Comparison of ENCODE assay signal across 18 cellular contexts in the genomic region with DNA sequence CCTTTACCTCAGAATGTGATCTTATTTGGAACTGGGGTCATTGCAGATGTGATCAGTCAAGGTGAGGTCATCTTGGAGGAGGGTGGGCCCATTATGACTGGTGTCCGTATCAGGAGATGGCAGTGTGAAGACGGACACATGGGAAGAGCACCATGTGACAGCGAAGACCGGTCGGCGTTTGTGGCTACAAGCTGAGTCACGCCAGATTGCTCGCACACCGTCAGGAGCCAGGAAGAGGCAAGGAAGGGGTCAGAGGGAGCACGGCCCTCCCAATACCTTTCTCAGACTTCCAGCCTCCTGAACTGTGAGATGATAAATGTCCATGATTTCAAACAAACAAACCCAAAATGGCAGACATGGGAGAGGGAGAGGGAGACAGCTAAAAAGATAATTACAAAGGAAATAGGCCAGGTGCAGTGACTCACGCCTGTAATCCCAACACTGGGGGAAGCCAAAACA. TPM values are rescaled to one million over a fixed set of nuclear protein-coding genes. Genes with fewer than 3 reads are reported as not detected.
DNase-seq lines count a peak whose midpoint lies in the region; ATAC-seq, FAIRE-seq and TF ChIP-seq lines count a peak whose summit lies in the region.
"Had no signal": no experiment of that assay in that cellular context is flagged by ENCODE, and none has a peak within 500 bp of the region (broad histone marks: within the 10 kb centered on the region; RNA-seq: fewer than 3 reads in every experiment).

No MANE protein-coding gene starts in this region.

- DNase-seq in activated naive CD8-positive, alpha-beta T cell treated with anti-CD3 and anti-CD28 coated beads for 36 hours: no peak
- DNase-seq in K562 (ENCODE audit: extremely low read depth in 1 of 4, low spot score in 3 of 4) (peak; percentile 78 to 95 (median 83)), iPS-NIHi7 (ENCODE audit: extremely low spot score) (no peak), putamen (ENCODE audit: low spot score) (no peak)
- DNase-seq: ACHN; activated CD4-positive, alpha-beta T cell treated with anti-CD3 and anti-CD28 coated beads, Interleukin-2, amount 10 ng/mL, durations not matched to agents 24 days and 14 days; activated naive CD4-positive, alpha-beta T cell treated with anti-CD3 and anti-CD28 coated beads, Interleukin-2, amount 10 ng/mL, durations not matched to agents 7 days and 5 days; brain microvascular endothelial cell; foreskin melanocyte; HCEC 1CT; NCI-H1092 treated with DMSO at 0.1 percent for 48 hours; ovary; stimulated activated CD4-positive, alpha-beta T cell treated with anti-CD3 and anti-CD28 coated beads, Interleukin-1b, Interleukin-23, amount 100 ng/mL, for 48 hours had no signal

- WGBS in K562 (ENCODE audit: insufficient coverage, low coverage, missing lambda C conversion rate): 3% methylated on average over 11 of the region's 11 CpGs

- peaks cover 21% of the 10 kb centered on the region for H3K36me3 ChIP-seq in K562 (ENCODE audit: control insufficient read depth, insufficient read depth, low read length)
- H3K36me3 ChIP-seq: brain microvascular endothelial cell, ovary had no signal

- no peak overlapping the region for H3K4me3 ChIP-seq in K562
- H3K4me3 ChIP-seq: ovary had no signal

- peak overlapping the region; percentile 34 for H2AFZ ChIP-seq in K562 (ENCODE audit: low read depth, low read length)

- peak; percentile 88 for ATAC-seq in K562
- ATAC-seq in HG02588 (IDR thresholded peaks at IDR 0.05; ENCODE audit: unreplicated experiment): no peak

- intact Hi-C loops in K562 (cut with micrococcal nuclease): no loop called here

- H3K27me3 Mint-ChIP-seq in activated naive CD8-positive, alpha-beta T cell: no peaks in the 10 kb centered on the region
- no peaks in the 10 kb centered on the region for H3K27me3 Mint-ChIP-seq in activated naive CD8-positive, alpha-beta T cell treated with anti-CD3 and anti-CD28 coated beads for 36 hours
- H3K27me3 Mint-ChIP-seq: activated CD4-positive, alpha-beta T cell treated with anti-CD3 and anti-CD28 coated beads, Interleukin-2, amount 10 ng/mL, durations not matched to agents 24 days and 14 days; activated naive CD4-positive, alpha-beta T cell treated with anti-CD3 and anti-CD28 coated beads, Interleukin-2, amount 10 ng/mL, durations not matched to agents 7 days and 5 days had no signal

- no peaks in the 10 kb centered on the region for H3K27me3 ChIP-seq in K562 (ENCODE audit: control insufficient read depth in 2 of 2, insufficient read depth in 2 of 2, low read length in 2 of 2)
- H3K27me3 ChIP-seq: brain microvascular endothelial cell, ovary had no signal

- no peak for TF ChIP-seq RAD21 in K562 (CRISPR knock-in tag; conservative IDR thresholded peaks at IDR 0.05 in 1 of 2, IDR thresholded peaks at IDR 0.05 in 1 of 2)

- H3K4me2 ChIP-seq in K562 (ENCODE audit: insufficient read depth, low read length): peak overlapping the region; percentile 62

- no TSS peak for BruUV-seq in K562 (replicated peaks; lab: Mats Ljungman, UMichigan)

- POLR2A ChIA-PET in K562 (lab: Yijun Ruan, JAX): interaction anchor here (0.7 to 2.5 kb wide), 7 partner anchors 10 to 353 kb away, joined by 3 to 11 read pairs (median 5); a partner anchor contains a TSS

- in situ Hi-C loops in K562 (cut with MboI): no loop called here

- peak; percentile 61 for TF ChIP-seq POLR2A in K562 (conservative IDR thresholded peaks at IDR 0.05)

- CTCF ChIA-PET in K562 (lab: Yijun Ruan, JAX; ENCODE audit: low intra/inter-chr PET ratio): no interaction called here

- peaks cover 68% of the 10 kb centered on the region for H3K79me2 ChIP-seq in K562 (ENCODE audit: control insufficient read depth, insufficient read depth, low read length)

- H3K27ac Mint-ChIP-seq in activated naive CD8-positive, alpha-beta T cell: peak overlapping the region; percentile 59
- no peak overlapping the region for H3K27ac Mint-ChIP-seq in activated naive CD8-positive, alpha-beta T cell treated with anti-CD3 and anti-CD28 coated beads for 36 hours
- H3K27ac Mint-ChIP-seq: activated CD4-positive, alpha-beta T cell treated with anti-CD3 and anti-CD28 coated beads, Interleukin-2, amount 10 ng/mL, durations not matched to agents 24 days and 14 days had no signal

- no peak overlapping the region for H3K4me3 Mint-ChIP-seq in activated naive CD8-positive, alpha-beta T cell
- no peak overlapping the region for H3K4me3 Mint-ChIP-seq in activated naive CD8-positive, alpha-beta T cell treated with anti-CD3 and anti-CD28 coated beads for 36 hours
- H3K4me3 Mint-ChIP-seq: activated CD4-positive, alpha-beta T cell treated with anti-CD3 and anti-CD28 coated beads, Interleukin-2, amount 10 ng/mL, durations not matched to agents 24 days and 14 days; activated naive CD4-positive, alpha-beta T cell treated with anti-CD3 and anti-CD28 coated beads, Interleukin-2, amount 10 ng/mL, durations not matched to agents 7 days and 5 days had no signal

- H3K36me3 Mint-ChIP-seq in activated naive CD8-positive, alpha-beta T cell: no peaks in the 10 kb centered on the region
- peaks cover 6% of the 10 kb centered on the region for H3K36me3 Mint-ChIP-seq in activated naive CD8-positive, alpha-beta T cell treated with anti-CD3 and anti-CD28 coated beads for 36 hours

- peak overlapping the region; percentile 88 for H3K27ac ChIP-seq in K562 (ENCODE audit: extremely low read depth, low read depth, low read length)
- H3K27ac ChIP-seq: brain microvascular endothelial cell, epithelial cell of prostate, ovary had no signal

- H3K9ac ChIP-seq in K562 (ENCODE audit: insufficient read depth in 1 of 2, low read depth in 2 of 2, low read length in 2 of 2): peak overlapping the region; percentile 40 to 53; a peak in 3 of 4 replicates

- H3K9me3 ChIP-seq in K562 (replicated peaks; ENCODE audit: control insufficient read depth, insufficient read depth, low read depth, low read length): no peaks in the 10 kb centered on the region
- H3K9me3 ChIP-seq: ovary had no signal

- H3K9me1 ChIP-seq in K562 (ENCODE audit: control insufficient read depth, insufficient read depth, low read length): no peaks in the 10 kb centered on the region

- 0 out of 2 replicates have a peak, but pooled peaks cover 4% of the 10 kb centered on the region for H4K20me1 ChIP-seq in K562 (replicated peaks; ENCODE audit: control insufficient read depth, insufficient read depth, low read length)

- H3K4me1 Mint-ChIP-seq in activated naive CD8-positive, alpha-beta T cell (ENCODE audit: low read depth): peaks cover 57% of the 10 kb centered on the region
- H3K4me1 Mint-ChIP-seq in activated naive CD8-positive, alpha-beta T cell treated with anti-CD3 and anti-CD28 coated beads for 36 hours: peaks cover 25% of the 10 kb centered on the region

- TF ChIP-seq EP300 in K562 (IDR thresholded peaks at IDR 0.05; ENCODE audit: low read length): peak; percentile 59

- no peaks in the 10 kb centered on the region for H3K9me3 Mint-ChIP-seq in activated naive CD8-positive, alpha-beta T cell (ENCODE audit: low read depth)
- H3K9me3 Mint-ChIP-seq in activated naive CD8-positive, alpha-beta T cell treated with anti-CD3 and anti-CD28 coated beads for 36 hours: no peaks in the 10 kb centered on the region
- H3K9me3 Mint-ChIP-seq: activated CD4-positive, alpha-beta T cell treated with anti-CD3 and anti-CD28 coated beads, Interleukin-2, amount 10 ng/mL, durations not matched to agents 24 days and 14 days; activated naive CD4-positive, alpha-beta T cell treated with anti-CD3 and anti-CD28 coated beads, Interleukin-2, amount 10 ng/mL, durations not matched to agents 7 days and 5 days had no signal

- 0 out of 6 replicates have a peak, but pooled peaks of 1 of the 3 experiments have one; percentile 0 for TF ChIP-seq CTCF in K562 (IDR thresholded peaks at IDR 0.05 in 2 of 3, conservative IDR thresholded peaks at IDR 0.05 in 1 of 3; ENCODE audit: insufficient read depth in 2 of 3, low read depth in 1 of 3, low read length in 3 of 3)

- H3K4me1 ChIP-seq in K562 (replicated peaks in 1 of 2; ENCODE audit: control insufficient read depth in 2 of 2, insufficient read depth in 2 of 2, low read length in 2 of 2): peaks cover 59 to 67% of the 10 kb centered on the region in 2 experiments

- peak; percentile 98 for FAIRE-seq in K562 (lab: Jason Lieb, UNC)

RNA-seq across cellular contexts. Expression of a gene that starts 13.2 kb away (rescaled TPM):
- total RNA-seq in activated naive CD8-positive, alpha-beta T cell treated with anti-CD3 and anti-CD28 coated beads for 36 hours: 10 to 100 TPM; 47.9 to 53.2 TPM
- total RNA-seq in K562 (2011; cell fraction: chromatin; rRNA removed; ENCODE audit: low replicate concordance): 89.9 and 212 TPM in 2 replicates
- 162 and 190 TPM in 2 replicates for total RNA-seq in K562 (2011; cell fraction: nucleolus; rRNA removed)
- 132 TPM in 2 replicates for total RNA-seq in K562 (2011; cell fraction: nucleoplasm; rRNA removed)
- total RNA-seq in K562 (2014; rRNA removed) (41.1 and 46.0 TPM in 2 replicates), K562 (2014; rRNA removed; fragmentation: Illumina TruSeq; extraction: Trizol) (18.6 and 22.0 TPM in 2 replicates), K562 (2015; rRNA removed; fragmentation: Illumina TruSeq; extraction: Trizol) (31.6 and 32.1 TPM in 2 replicates), K562 (2021) (60.2 and 69.3 TPM in 2 replicates)
- polyA plus RNA-seq in K562 (2011; rRNA removed) (64.4 and 64.9 TPM in 2 replicates), K562 (2014; fragmentation: Illumina TruSeq; extraction: Trizol) (51.1 and 62.4 TPM in 2 replicates), K562 (2014; fragmentation: Nextera tagmentation; extraction: Ambion mirVana) (1 to 10 TPM in 1 of 2 experiments, under 1 TPM in 1; 0.63 to 1.9 TPM), K562 (2014; rRNA removed) (79.9 and 87.0 TPM in 2 replicates)
- 45.8 and 114 TPM in 2 replicates for polyA plus RNA-seq in K562 (2011; cell fraction: cytosol; rRNA removed)
- 254 and 418 TPM in 2 replicates for polyA plus RNA-seq in K562 (2011; cell fraction: nucleus; rRNA removed)
- 58.5 and 83.7 TPM in 2 replicates for polyA plus RNA-seq in K562 (2012)
- polyA minus RNA-seq in K562 (2011; rRNA and poly(A)+ RNA removed): 27.4 and 54.1 TPM in 2 replicates
- 25.1 and 39.6 TPM in 2 replicates for polyA minus RNA-seq in K562 (2011; cell fraction: cytosol; rRNA and poly(A)+ RNA removed)
- polyA minus RNA-seq in K562 (2011; cell fraction: nucleus; rRNA and poly(A)+ RNA removed): 62.2 and 85.6 TPM in 2 replicates

RNA-seq across cellular contexts. Expression of a gene that starts 15.0 kb away (rescaled TPM):
- total RNA-seq in activated naive CD8-positive, alpha-beta T cell treated with anti-CD3 and anti-CD28 coated beads for 36 hours: under 1 TPM; 0.78 to 0.89 TPM
- total RNA-seq in K562 (2011; cell fraction: chromatin; rRNA removed; ENCODE audit: low replicate concordance): 3.6 and 11.8 TPM in 2 replicates
- 6.8 and 7.2 TPM in 2 replicates for total RNA-seq in K562 (2011; cell fraction: nucleolus; rRNA removed)
- 5.1 and 6.0 TPM in 2 replicates for total RNA-seq in K562 (2011; cell fraction: nucleoplasm; rRNA removed)
- total RNA-seq in K562 (2014; rRNA removed) (0.82 and 1.2 TPM in 2 replicates), K562 (2014; rRNA removed; fragmentation: Illumina TruSeq; extraction: Trizol) (0.29 and 0.33 TPM in 2 replicates), K562 (2015; rRNA removed; fragmentation: Illumina TruSeq; extraction: Trizol) (0.98 and 1.4 TPM in 2 replicates), K562 (2021) (1.1 and 1.4 TPM in 2 replicates)
- polyA plus RNA-seq in K562 (2011; rRNA removed) (0.58 and 0.67 TPM in 2 replicates), K562 (2014; fragmentation: Illumina TruSeq; extraction: Trizol) (0.65 and 0.73 TPM in 2 replicates), K562 (2014; fragmentation: Nextera tagmentation; extraction: Ambion mirVana) (not detected), K562 (2014; rRNA removed) (0.86 and 1.4 TPM in 2 replicates)
- polyA plus RNA-seq in K562 (2011; cell fraction: cytosol; rRNA removed): 0.34 and 0.92 TPM in 2 replicates
- 3.7 and 7.7 TPM in 2 replicates for polyA plus RNA-seq in K562 (2011; cell fraction: nucleus; rRNA removed)
- 1.4 and 3.2 TPM in 2 replicates for polyA plus RNA-seq in K562 (2012)
- polyA minus RNA-seq in K562 (2011; rRNA and poly(A)+ RNA removed): 0.33 and 0.53 TPM in 2 replicates
- not detected in 2 replicates for polyA minus RNA-seq in K562 (2011; cell fraction: cytosol; rRNA and poly(A)+ RNA removed)
- 1.6 and 2.2 TPM in 2 replicates for polyA minus RNA-seq in K562 (2011; cell fraction: nucleus; rRNA and poly(A)+ RNA removed)

RNA-seq across cellular contexts. Expression of a gene that starts 18.1 kb away (rescaled TPM):
- total RNA-seq in activated naive CD8-positive, alpha-beta T cell treated with anti-CD3 and anti-CD28 coated beads for 36 hours: not detected
- total RNA-seq in K562 (2011; cell fraction: chromatin; rRNA removed; ENCODE audit: low replicate concordance): 0.81 and 8.9 TPM in 2 replicates
- 7.3 and 7.9 TPM in 2 replicates for total RNA-seq in K562 (2011; cell fraction: nucleolus; rRNA removed)
- 6.0 and 8.4 TPM in 2 replicates for total RNA-seq in K562 (2011; cell fraction: nucleoplasm; rRNA removed)
- 15.8 and 18.1 TPM in 2 replicates for total RNA-seq in K562 (2014; rRNA removed)
- total RNA-seq in K562 (2014; rRNA removed; fragmentation: Illumina TruSeq; extraction: Trizol): 2.0 and 3.0 TPM in 2 replicates
- total RNA-seq in K562 (2015; rRNA removed; fragmentation: Illumina TruSeq; extraction: Trizol): 9.0 and 9.6 TPM in 2 replicates
- 17.2 and 17.4 TPM in 2 replicates for total RNA-seq in K562 (2021)
- polyA plus RNA-seq in K562 (2011; rRNA removed): 3.3 and 5.8 TPM in 2 replicates
- polyA plus RNA-seq in K562 (2011; cell fraction: cytosol; rRNA removed): 3.3 and 24.0 TPM in 2 replicates
- 8.7 and 33.8 TPM in 2 replicates for polyA plus RNA-seq in K562 (2011; cell fraction: nucleus; rRNA removed)
- 23.3 and 34.1 TPM in 2 replicates for polyA plus RNA-seq in K562 (2012)
- polyA plus RNA-seq in K562 (2014; fragmentation: Illumina TruSeq; extraction: Trizol): 3.1 and 9.3 TPM in 2 replicates
- polyA plus RNA-seq in K562 (2014; fragmentation: Nextera tagmentation; extraction: Ambion mirVana): 1 to 10 TPM in 1 of 2 experiments, under 1 TPM in 1; 0.55 to 1.5 TPM
- polyA plus RNA-seq in K562 (2014; rRNA removed): 17.8 and 20.0 TPM in 2 replicates
- 0.21 and 1.8 TPM in 2 replicates for polyA minus RNA-seq in K562 (2011; rRNA and poly(A)+ RNA removed)
- polyA minus RNA-seq in K562 (2011; cell fraction: cytosol; rRNA and poly(A)+ RNA removed): 1.5 and 6.7 TPM in 2 replicates
- 1.00 and 1.8 TPM in 2 replicates for polyA minus RNA-seq in K562 (2011; cell fraction: nucleus; rRNA and poly(A)+ RNA removed)
- total RNA-seq: activated CD4-positive, alpha-beta T cell treated with anti-CD3 and anti-CD28 coated beads, Interleukin-2, amount 10 ng/mL, durations not matched to agents 24 days and 14 days; mononuclear cell; urinary bladder had no signal

RNA-seq across cellular contexts. Expression of a gene that starts 23.4 kb away (rescaled TPM):
- total RNA-seq in activated naive CD8-positive, alpha-beta T cell treated with anti-CD3 and anti-CD28 coated beads for 36 hours: not detected
- not detected in 2 replicates for total RNA-seq in K562 (2011; cell fraction: chromatin; rRNA removed; ENCODE audit: low replicate concordance)
- not detected in 2 replicates for total RNA-seq in K562 (2011; cell fraction: nucleolus; rRNA removed)
- not detected in 2 replicates for total RNA-seq in K562 (2011; cell fraction: nucleoplasm; rRNA removed)
- total RNA-seq in K562 (2014; rRNA removed) (not detected in 2 replicates), K562 (2014; rRNA removed; fragmentation: Illumina TruSeq; extraction: Trizol) (0.07 TPM in 1 of 2 replicates, not detected in the other), K562 (2015; rRNA removed; fragmentation: Illumina TruSeq; extraction: Trizol) (not detected in 2 replicates), K562 (2021) (0.18 TPM in 1 of 2 replicates, not detected in the other)
- polyA plus RNA-seq in K562 (2011; rRNA removed) (0.10 TPM in 1 of 2 replicates, not detected in the other), K562 (2014; fragmentation: Illumina TruSeq; extraction: Trizol) (0.10 TPM in 1 of 2 replicates, not detected in the other), K562 (2014; fragmentation: Nextera tagmentation; extraction: Ambion mirVana) (under 1 TPM in 1 of 2 experiments, not detected in 1; 0.07 TPM), K562 (2014; rRNA removed) (not detected in 2 replicates)
- 0.15 TPM in 1 of 2 replicates, not detected in the other for polyA plus RNA-seq in K562 (2011; cell fraction: cytosol; rRNA removed)
- polyA plus RNA-seq in K562 (2011; cell fraction: nucleus; rRNA removed): 0.07 TPM in 1 of 2 replicates, not detected in the other
- polyA plus RNA-seq in K562 (2012): 0.06 and 0.14 TPM in 2 replicates
- not detected in 2 replicates for polyA minus RNA-seq in K562 (2011; rRNA and poly(A)+ RNA removed)
- not detected in 2 replicates for polyA minus RNA-seq in K562 (2011; cell fraction: cytosol; rRNA and poly(A)+ RNA removed)
- not detected in 2 replicates for polyA minus RNA-seq in K562 (2011; cell fraction: nucleus; rRNA and poly(A)+ RNA removed)
- total RNA-seq: activated CD4-positive, alpha-beta T cell treated with anti-CD3 and anti-CD28 coated beads, Interleukin-2, amount 10 ng/mL, durations not matched to agents 24 days and 14 days; mononuclear cell had no signal

RNA-seq across cellular contexts. Expression of a gene that starts 37.7 kb away (rescaled TPM):
- 1 to 10 TPM; 7.8 to 8.9 TPM for total RNA-seq in activated naive CD8-positive, alpha-beta T cell treated with anti-CD3 and anti-CD28 coated beads for 36 hours
- 10.0 and 22.8 TPM in 2 replicates for total RNA-seq in K562 (2011; cell fraction: chromatin; rRNA removed; ENCODE audit: low replicate concordance)
- total RNA-seq in K562 (2011; cell fraction: nucleolus; rRNA removed): 19.2 and 22.0 TPM in 2 replicates
- 14.4 and 20.3 TPM in 2 replicates for total RNA-seq in K562 (2011; cell fraction: nucleoplasm; rRNA removed)
- total RNA-seq in K562 (2014; rRNA removed) (4.5 and 5.5 TPM in 2 replicates), K562 (2014; rRNA removed; fragmentation: Illumina TruSeq; extraction: Trizol) (2.1 and 4.0 TPM in 2 replicates), K562 (2015; rRNA removed; fragmentation: Illumina TruSeq; extraction: Trizol) (3.9 and 5.2 TPM in 2 replicates), K562 (2021) (7.5 and 9.4 TPM in 2 replicates)
- polyA plus RNA-seq in K562 (2011; rRNA removed) (5.3 and 6.0 TPM in 2 replicates), K562 (2014; fragmentation: Illumina TruSeq; extraction: Trizol) (5.5 and 5.9 TPM in 2 replicates), K562 (2014; fragmentation: Nextera tagmentation; extraction: Ambion mirVana) (under 1 TPM; 0.38 to 0.76 TPM), K562 (2014; rRNA removed) (5.6 and 7.1 TPM in 2 replicates)
- 5.6 and 10.7 TPM in 2 replicates for polyA plus RNA-seq in K562 (2011; cell fraction: cytosol; rRNA removed)
- polyA plus RNA-seq in K562 (2011; cell fraction: nucleus; rRNA removed): 18.7 and 30.5 TPM in 2 replicates
- 8.4 and 12.5 TPM in 2 replicates for polyA plus RNA-seq in K562 (2012)
- polyA minus RNA-seq in K562 (2011; rRNA and poly(A)+ RNA removed): 1.1 and 4.4 TPM in 2 replicates
- polyA minus RNA-seq in K562 (2011; cell fraction: cytosol; rRNA and poly(A)+ RNA removed): 2.8 and 8.3 TPM in 2 replicates
- polyA minus RNA-seq in K562 (2011; cell fraction: nucleus; rRNA and poly(A)+ RNA removed): 2.0 and 4.3 TPM in 2 replicates

Comparison
In these comparisons a context has a peak if more than half of its experiments do, and no peak if none do; other contexts are left out.
1. DNase-seq: peak in K562 (4 of 4); none in activated naive CD8-positive, alpha-beta T cell treated with anti-CD3 and anti-CD28 coated beads for 36 hours (single experiment), iPS-NIHi7 (single experiment) and putamen (single experiment).